Comparison of ENCODE assay signal across 9 cellular contexts in the genomic region with DNA sequence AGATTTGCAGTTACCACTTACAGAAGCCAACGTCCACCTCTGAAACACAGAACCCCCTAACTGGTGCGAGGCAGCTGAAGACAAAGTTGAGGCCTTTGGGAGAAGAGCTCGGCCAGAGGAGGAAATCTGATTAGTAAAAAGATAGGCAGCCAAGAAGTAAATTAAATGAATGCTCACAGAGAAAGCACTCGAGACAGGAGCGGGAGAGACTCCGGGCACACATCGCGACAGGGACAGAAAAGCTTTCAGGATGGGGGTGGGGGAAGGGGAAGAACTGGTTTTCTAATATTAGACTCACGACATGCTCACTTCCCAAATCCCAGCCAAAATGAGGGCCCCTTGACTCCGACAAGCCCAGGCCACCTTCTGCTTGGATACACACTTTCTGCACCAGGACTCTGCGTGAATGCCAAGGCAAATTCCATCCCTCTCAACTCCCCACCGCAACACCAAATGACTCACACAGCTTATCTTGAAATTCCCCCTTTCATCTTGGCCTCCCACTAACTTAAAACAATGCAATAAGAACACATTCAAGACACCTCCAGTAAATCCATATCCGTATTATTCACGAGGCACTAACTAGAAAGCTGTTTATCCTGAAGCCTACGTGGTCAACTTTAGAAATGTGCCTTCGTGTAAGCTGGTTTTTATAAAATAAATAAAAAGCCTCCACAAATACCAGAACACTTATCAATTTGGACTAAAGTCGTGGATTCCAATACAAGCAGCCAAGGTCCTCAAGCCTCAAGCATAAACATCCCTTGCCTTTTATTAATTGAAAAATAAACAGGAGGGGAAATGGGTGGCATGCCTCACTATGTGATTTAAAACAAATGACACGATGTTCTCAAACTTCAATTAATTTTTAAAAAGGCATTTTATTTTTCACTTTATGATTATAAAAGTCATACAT. TPM values are rescaled to one million over a fixed set of nuclear protein-coding genes. Genes with fewer than 3 reads are reported as not detected.
DNase-seq lines count a peak whose midpoint lies in the region; ATAC-seq and TF ChIP-seq lines count a peak whose summit lies in the region.
"Had no signal": no experiment of that assay in that cellular context is flagged by ENCODE, and none has a peak within 500 bp of the region (broad histone marks: within the 10 kb centered on the region; RNA-seq: fewer than 3 reads in every experiment).

No MANE protein-coding gene starts in this region.

- H4K20me1 ChIP-seq in osteoblast (ENCODE audit: insufficient read depth, low read length) = peaks cover 7% of the 10 kb centered on the region

- no peaks in the 10 kb centered on the region for H3K9me3 ChIP-seq in Caco-2
- no peaks in the 10 kb centered on the region for H3K9me3 ChIP-seq in osteoblast (ENCODE audit: low read depth, low read length)
- H3K9me3 ChIP-seq: ovary had no signal

- no peak overlapping the region for H2AFZ ChIP-seq in osteoblast (ENCODE audit: low read length)

- CTCF ChIA-PET in Caco-2 (lab: Charles Lee) (interaction anchor here (0.8 to 1.1 kb wide), 2 partner anchors 21 to 47 kb away, joined by 3 read pairs; no protein-coding TSS in a partner anchor), RWPE1 (lab: Yijun Ruan, JAX) (interaction anchor here (0.6 to 0.8 kb wide), 3 partner anchors 10 to 48 kb away, joined by 3 read pairs; no protein-coding TSS in a partner anchor)

- H3K4me1 Mint-ChIP-seq in Caco-2 (ENCODE audit: low read depth, unreplicated experiment) = peaks cover 47% of the 10 kb centered on the region

- peak overlapping the region; percentile 67 for H3K4me3 Mint-ChIP-seq in Caco-2 (ENCODE audit: unreplicated experiment)

- POLR2A ChIA-PET in Caco-2 (lab: Charles Lee) = interaction anchor here (0.6 to 3.6 kb wide), 4 partner anchors 9 to 46 kb away, joined by 3 to 23 read pairs (median 8); partner anchors contain the start of gene NXN
- POLR2A ChIA-PET in RWPE1 (lab: Yijun Ruan, JAX; ENCODE audit: low non-redundant PET) = no interaction called here

- H3K27ac ChIP-seq in RWPE1 (peak overlapping the region; percentile 86), osteoblast (ENCODE audit: low read depth, low read length) (peak overlapping the region; percentile 84)

- peak overlapping the region; percentile 73 for H3K4me2 ChIP-seq in osteoblast (ENCODE audit: insufficient read depth, low read length)

- intact Hi-C loops in Caco-2 (cut with micrococcal nuclease; ENCODE audit: unreplicated experiment) = loop anchor here (1.0 to 2.0 kb wide), 3 partner anchors 8 to 45 kb away; partner anchors contain the start of gene NXN

- peak; percentile 82 to 90 for DNase-seq in Caco-2
- peak; percentile 92 for DNase-seq in RWPE1 (ENCODE audit: low spot score)
- DNase-seq in fibroblast of gingiva (ENCODE audit: low read depth) = peak; percentile 81
- peak; percentile 96 for DNase-seq in osteoblast (ENCODE audit: insufficient read length, low spot score, missing footprints)
- no peak for DNase-seq in superior temporal gyrus (ENCODE audit: extremely low spot score)
- DNase-seq in epidermal melanocyte (ENCODE audit: insufficient read length, low spot score) = no peak
- DNase-seq in foreskin melanocyte = no peak

- TSS peak; percentile 90 for BruUV-seq in Caco-2 (replicated peaks; lab: Mats Ljungman, UMichigan)

- H3K36me3 Mint-ChIP-seq in Caco-2 (ENCODE audit: insufficient read depth, unreplicated experiment) = peaks cover 80% of the 10 kb centered on the region

- peaks cover 81% of the 10 kb centered on the region for H3K4me1 ChIP-seq in Caco-2
- peaks cover 21% of the 10 kb centered on the region for H3K4me1 ChIP-seq in osteoblast (ENCODE audit: insufficient read depth, low read length)

- H3K27me3 ChIP-seq in Caco-2 (replicated peaks; ENCODE audit: control insufficient read depth, insufficient read depth, low read length) (no peaks in the 10 kb centered on the region), osteoblast (ENCODE audit: insufficient read depth, low read length) (no peaks in the 10 kb centered on the region)
- H3K27me3 ChIP-seq: ovary had no signal

- peaks cover 1% of the 10 kb centered on the region; the same call in 1 of the 2 replicates for H3K36me3 ChIP-seq in Caco-2 (ENCODE audit: control insufficient read depth, insufficient read depth, low read length)
- peaks cover 9% of the 10 kb centered on the region for H3K36me3 ChIP-seq in osteoblast (ENCODE audit: insufficient read depth, low read length)
- H3K36me3 ChIP-seq: ovary had no signal

- H3K27me3 Mint-ChIP-seq in Caco-2 (ENCODE audit: insufficient read depth, unreplicated experiment) = no peaks in the 10 kb centered on the region

- no peaks in the 10 kb centered on the region for H3K9me3 Mint-ChIP-seq in Caco-2 (ENCODE audit: unreplicated experiment)

- H3K27ac Mint-ChIP-seq in Caco-2 (ENCODE audit: unreplicated experiment) = peak overlapping the region; percentile 98

- H3K4me3 ChIP-seq in Caco-2 (ENCODE audit: low read depth, low read length) (no peak overlapping the region), osteoblast (ENCODE audit: insufficient read depth, low read length) (peak overlapping the region; percentile 36)
- H3K4me3 ChIP-seq: ovary had no signal

- TF ChIP-seq CTCF in Caco-2 (IDR thresholded peaks at IDR 0.05; ENCODE audit: insufficient read depth in 1 of 2, low read depth in 1 of 2, low read length in 1 of 2, severe bottlenecking in 1 of 2, unreplicated experiment in 1 of 2) (no peak), RWPE1 (conservative IDR thresholded peaks at IDR 0.05; ENCODE audit: low read depth) (no peak), osteoblast (IDR thresholded peaks at IDR 0.05; ENCODE audit: extremely low read depth, low read depth, low read length) (no peak)

- H3K79me2 ChIP-seq in osteoblast (ENCODE audit: insufficient read depth, low read length) = peaks cover 13% of the 10 kb centered on the region

- no peak for ATAC-seq in HG03354 (IDR thresholded peaks at IDR 0.05; ENCODE audit: poor library complexity, severe bottlenecking, unreplicated experiment)

RNA-seq across cellular contexts. Expression of gene NXN, which starts 46.1 kb away (rescaled TPM):
- 68.4 and 76.7 TPM in 2 replicates for total RNA-seq in Caco-2 (2022)
- total RNA-seq in osteoblast = 60.7 and 68.8 TPM in 2 replicates

Comparison
In these comparisons a context has a peak if more than half of its experiments do, and no peak if none do; other contexts are left out.
1. DNase-seq: peak in Caco-2 (2 of 2), RWPE1 (single experiment), fibroblast of gingiva (single experiment) and osteoblast (single experiment); none in superior temporal gyrus (single experiment), epidermal melanocyte (single experiment) and foreskin melanocyte (single experiment).